Comparison of ENCODE assay signal across 1 cellular context in genomic region chr10:95564291-95564690, GRCh38.
TF ChIP-seq lines count a peak whose summit lies in the region.

No MANE protein-coding gene starts in this region.

TF ChIP-seq in K562, 482 proteins besides CTCF, POLR2A, EP300 and RAD21 (continued from another document):
- no peak for TF ChIP-seq ATF2 (CRISPR knock-in tag; IDR thresholded peaks at IDR 0.05)
